16 cellular contexts compared by ENCODE assay signal in genomic region chr20:4342631-4343030, GRCh38.
"Had no signal": no experiment of that assay in that cellular context is flagged by ENCODE, and none has a peak within 500 bp of the region (broad histone marks: within the 10 kb centered on the region; RNA-seq: fewer than 3 reads in every experiment).

No MANE protein-coding gene starts in this region.

- H3K4me3 ChIP-seq: colonic mucosa, lung, upper lobe of left lung had no signal

- H3K27ac ChIP-seq: colonic mucosa, upper lobe of left lung had no signal

- H3K4me1 ChIP-seq: colonic mucosa, upper lobe of left lung had no signal

- DNase-seq: activated CD4-positive, alpha-beta T cell treated with anti-CD3 and anti-CD28 coated beads for 48 hours; activated CD4-positive, CD25-positive, alpha-beta regulatory T cell; activated CD8-positive, alpha-beta T cell treated with anti-CD3 and anti-CD28 coated beads for 36 hours; activated naive CD4-positive, alpha-beta T cell treated with anti-CD3 and anti-CD28 coated beads for 36 hours; activated T-cell treated with anti-CD3 and anti-CD28 coated beads, Interleukin-2, amount 50 U/mL, for 1 hour; anterior cingulate cortex; colonic mucosa; kidney; natural killer cell; nucleus accumbens; stimulated activated CD4-positive, alpha-beta T cell treated with anti-CD3 and anti-CD28 coated beads, Interleukin-12 subunit alpha, Interleukin-12 subunit beta, amount 100 ng/mL, for 4 hours; stimulated activated CD4-positive, alpha-beta T cell treated with anti-CD3 and anti-CD28 coated beads, Interleukin-1b, Interleukin-23, amount 100 ng/mL, for 48 hours; stimulated activated naive CD4-positive, alpha-beta T cell treated with Interleukin-2 at 50 U/mL for 16 hours; substantia nigra; upper lobe of left lung had no signal

- H3K27me3 ChIP-seq: colonic mucosa, upper lobe of left lung had no signal

- H3K36me3 ChIP-seq: colonic mucosa, upper lobe of left lung had no signal

- H3K9me3 ChIP-seq: colonic mucosa, upper lobe of left lung had no signal
